9 cellular contexts compared by ENCODE assay signal in the genomic region with DNA sequence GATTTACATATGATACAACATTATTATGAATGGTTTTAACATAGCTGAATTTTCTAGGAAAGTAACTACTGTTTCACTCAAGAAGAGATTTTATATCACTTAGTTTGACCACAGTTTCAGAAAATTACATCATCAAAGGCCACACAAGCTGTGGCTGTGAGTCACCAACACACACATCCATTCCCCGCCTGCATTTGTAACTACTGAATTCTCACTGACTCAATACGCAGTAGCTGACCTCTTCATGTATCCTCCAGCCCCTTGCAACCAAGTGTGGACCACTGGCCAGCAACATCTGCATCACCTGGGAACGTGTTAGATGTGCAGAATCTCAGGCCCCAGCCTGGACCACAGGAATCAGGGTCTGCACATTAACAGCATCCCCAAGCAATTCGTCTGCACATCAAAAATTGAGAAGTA.
DNase-seq lines count a peak whose midpoint lies in the region; ATAC-seq and TF ChIP-seq lines count a peak whose summit lies in the region.
"Had no signal": no experiment of that assay in that cellular context is flagged by ENCODE, and none has a peak within 500 bp of the region (broad histone marks: within the 10 kb centered on the region; RNA-seq: fewer than 3 reads in every experiment).

No MANE protein-coding gene starts in this region.

- H3K36me3 Mint-ChIP-seq in progenitor cell of endocrine pancreas (ENCODE audit: insufficient read depth) = no peaks in the 10 kb centered on the region

- TF ChIP-seq CTCF in hepatocyte (IDR thresholded peaks at IDR 0.05; ENCODE audit: poor library complexity) (no peak), stomach (IDR thresholded peaks at IDR 0.05) (no peak), suprapubic skin (IDR thresholded peaks at IDR 0.05) (no peak), progenitor cell of endocrine pancreas (IDR thresholded peaks at IDR 0.05; ENCODE audit: unreplicated experiment) (no peak)

- no peaks in the 10 kb centered on the region for H3K27me3 Mint-ChIP-seq in progenitor cell of endocrine pancreas

- H2AFZ ChIP-seq in hepatocyte = no peak overlapping the region

- H3K9me2 ChIP-seq in hepatocyte (replicated peaks; ENCODE audit: insufficient read depth) = no peaks in the 10 kb centered on the region

- no peak overlapping the region for H3K27ac Mint-ChIP-seq in progenitor cell of endocrine pancreas

- H3K27ac ChIP-seq in hepatocyte (peak overlapping the region; percentile 67), stomach (peak overlapping the region; percentile 64 to 89 (median 76)), suprapubic skin (no peak overlapping the region)
- H3K27ac ChIP-seq: neutrophil had no signal

- no peak for ATAC-seq in GM18517 (IDR thresholded peaks at IDR 0.05; ENCODE audit: unreplicated experiment)

- TF ChIP-seq EP300 in stomach (IDR thresholded peaks at IDR 0.05) = no peak
- no peak for TF ChIP-seq EP300 in suprapubic skin (IDR thresholded peaks at IDR 0.05)

- no peak overlapping the region for H3K4me3 Mint-ChIP-seq in progenitor cell of endocrine pancreas (ENCODE audit: low read depth)

- peaks cover 23% of the 10 kb centered on the region for H3K79me2 ChIP-seq in hepatocyte

- peak; percentile 24 for DNase-seq in activated T-cell treated with anti-CD3 and anti-CD28 coated beads for 24 hours (ENCODE audit: low read depth)
- DNase-seq in activated T-cell treated with anti-CD3 and anti-CD28 coated beads, Interleukin-2, amount 50 U/mL, for 1 hour = no peak
- DNase-seq in activated CD8-positive, alpha-beta memory T cell treated with anti-CD3 and anti-CD28 coated beads for 48 hours (ENCODE audit: low read depth in 2 of 3, low spot score in 2 of 3) = peak in 2 of 3 experiments; percentile 6 to 17
- peak; percentile 76 for DNase-seq in hepatocyte (ENCODE audit: low spot score)
- DNase-seq in stomach = no peak
- DNase-seq in suprapubic skin (ENCODE audit: low spot score in 2 of 2) = no peak
- DNase-seq in progenitor cell of endocrine pancreas (ENCODE audit: low spot score, unreplicated experiment) = no peak

- no peak for TF ChIP-seq POLR2A in stomach (IDR thresholded peaks at IDR 0.05)
- no peak for TF ChIP-seq POLR2A in suprapubic skin (IDR thresholded peaks at IDR 0.05)

- intact Hi-C loops in stomach (cut with DNase I; ENCODE audit: low total_unique reads) = no loop called here

- H3K4me1 ChIP-seq in hepatocyte (ENCODE audit: insufficient read depth) = peaks cover 42% of the 10 kb centered on the region
- peaks cover 47 to 75% (median 63%) of the 10 kb centered on the region in 4 donors for H3K4me1 ChIP-seq in stomach
- peaks cover 8% of the 10 kb centered on the region for H3K4me1 ChIP-seq in suprapubic skin

- WGBS in hepatocyte (ENCODE audit: low lambda C conversion rate, missing lambda C conversion rate) = 68% methylated on average over 4 of the region's 4 CpGs
- 49 to 66% (median 61%) methylated on average over 4 of the region's 4 CpGs for WGBS in stomach, 5 donors
- 53% methylated on average over 4 of the region's 4 CpGs for WGBS in suprapubic skin

- no peaks in the 10 kb centered on the region for H4K20me1 ChIP-seq in hepatocyte (ENCODE audit: insufficient read depth, poor library complexity, severe bottlenecking)

- H3K27me3 ChIP-seq in hepatocyte = no peaks in the 10 kb centered on the region
- no peaks in the 10 kb centered on the region for H3K27me3 ChIP-seq in stomach
- no peaks in the 10 kb centered on the region for H3K27me3 ChIP-seq in suprapubic skin
- H3K27me3 ChIP-seq: neutrophil had no signal

- H3K9me3 Mint-ChIP-seq in progenitor cell of endocrine pancreas (ENCODE audit: low read depth) = no peaks in the 10 kb centered on the region

- H3K4me3 ChIP-seq in hepatocyte (no peak overlapping the region), stomach (no peak overlapping the region), suprapubic skin (no peak overlapping the region)

- peaks cover 23% of the 10 kb centered on the region for H3K4me1 Mint-ChIP-seq in progenitor cell of endocrine pancreas (ENCODE audit: low read depth)

- H3K9me3 ChIP-seq in hepatocyte (ENCODE audit: low read depth) = no peaks in the 10 kb centered on the region
- H3K9me3 ChIP-seq in stomach = no peaks in the 10 kb centered on the region
- no peaks in the 10 kb centered on the region for H3K9me3 ChIP-seq in suprapubic skin
- H3K9me3 ChIP-seq: neutrophil had no signal

- H3K36me3 ChIP-seq in hepatocyte (replicated peaks; ENCODE audit: insufficient read depth, low read depth) (no peaks in the 10 kb centered on the region), stomach (no peaks in the 10 kb centered on the region), suprapubic skin (no peaks in the 10 kb centered on the region)
- H3K36me3 ChIP-seq: neutrophil had no signal

- no peak overlapping the region for H3K4me2 ChIP-seq in hepatocyte

Comparison
In these comparisons a context has a peak if more than half of its experiments do, and no peak if none do; other contexts are left out.
1. DNase-seq: peak in activated T-cell treated with anti-CD3 and anti-CD28 coated beads for 24 hours (single experiment), activated CD8-positive, alpha-beta memory T cell treated with anti-CD3 and anti-CD28 coated beads for 48 hours (2 of 3) and hepatocyte (single experiment); none in activated T-cell treated with anti-CD3 and anti-CD28 coated beads, Interleukin-2, amount 50 U/mL, for 1 hour (single experiment), stomach (single experiment), suprapubic skin (0 of 2) and progenitor cell of endocrine pancreas (single experiment).